Comparison of ENCODE assay signal across 21 cellular contexts in genomic region chr4:90080116-90080515, GRCh38. TPM values are rescaled to one million over a fixed set of nuclear protein-coding genes. Genes with fewer than 3 reads are reported as not detected.
DNase-seq lines count a peak whose midpoint lies in the region; ATAC-seq and TF ChIP-seq lines count a peak whose summit lies in the region.
"Had no signal": no experiment of that assay in that cellular context is flagged by ENCODE, and none has a peak within 500 bp of the region (broad histone marks: within the 10 kb centered on the region; RNA-seq: fewer than 3 reads in every experiment).

No MANE protein-coding gene starts in this region.

- peaks cover 0 to 3% of the 10 kb centered on the region in 2 donors for H3K27me3 Mint-ChIP-seq in natural killer cell (ENCODE audit: low read depth in 2 of 2)
- peaks cover 2% of the 10 kb centered on the region for H3K27me3 Mint-ChIP-seq in activated CD4-positive, alpha-beta T cell treated with anti-CD3 and anti-CD28 coated beads for 36 hours

- no peak overlapping the region for H3K27ac Mint-ChIP-seq in natural killer cell
- H3K27ac Mint-ChIP-seq in activated CD4-positive, alpha-beta T cell treated with anti-CD3 and anti-CD28 coated beads for 36 hours: no peak overlapping the region
- H3K27ac Mint-ChIP-seq: CD4-positive, alpha-beta memory T cell had no signal

- peaks cover 3 to 5% of the 10 kb centered on the region in 2 donors for H3K9me3 Mint-ChIP-seq in natural killer cell
- no peaks in the 10 kb centered on the region for H3K9me3 Mint-ChIP-seq in activated CD4-positive, alpha-beta T cell treated with anti-CD3 and anti-CD28 coated beads for 36 hours (ENCODE audit: low read depth)

- CTCF ChIA-PET in activated CD4-positive, alpha-beta T cell treated with anti-CD3 and anti-CD28 coated beads for 36 hours (lab: Charles Lee): no interaction called here

- no peak overlapping the region for H3K27ac ChIP-seq in caudate nucleus (ENCODE audit: low read depth, low read length)
- H3K27ac ChIP-seq: BLaER1, PC-9, RWPE1 had no signal

- no peaks in the 10 kb centered on the region for H3K4me1 Mint-ChIP-seq in natural killer cell
- no peaks in the 10 kb centered on the region for H3K4me1 Mint-ChIP-seq in activated CD4-positive, alpha-beta T cell treated with anti-CD3 and anti-CD28 coated beads for 36 hours
- H3K4me1 Mint-ChIP-seq: CD4-positive, alpha-beta memory T cell had no signal

- no peak for TF ChIP-seq CTCF in natural killer cell (IDR thresholded peaks at IDR 0.05)

- H3K36me3 Mint-ChIP-seq in natural killer cell: no peaks in the 10 kb centered on the region
- no peaks in the 10 kb centered on the region for H3K36me3 Mint-ChIP-seq in activated CD4-positive, alpha-beta T cell treated with anti-CD3 and anti-CD28 coated beads for 36 hours (ENCODE audit: low read depth)
- H3K36me3 Mint-ChIP-seq: CD4-positive, alpha-beta memory T cell had no signal

- ATAC-seq in GM19463 (IDR thresholded peaks at IDR 0.05; ENCODE audit: unreplicated experiment) (peak; percentile 35), HG03159 (IDR thresholded peaks at IDR 0.05; ENCODE audit: unreplicated experiment) (peak; percentile 33), natural killer cell (no peak)
- no peak for ATAC-seq in activated CD4-positive, alpha-beta T cell treated with anti-CD3 and anti-CD28 coated beads for 36 hours

- intact Hi-C loops in natural killer cell (cut with micrococcal nuclease): no loop called here
- intact Hi-C loops in activated CD4-positive, alpha-beta T cell treated with anti-CD3 and anti-CD28 coated beads for 36 hours (cut with DNase I, micrococcal nuclease): no loop called here

- POLR2A ChIA-PET in activated CD4-positive, alpha-beta T cell treated with anti-CD3 and anti-CD28 coated beads for 36 hours (lab: Charles Lee): no interaction called here

- no peak overlapping the region for H3K4me3 Mint-ChIP-seq in natural killer cell
- no peak overlapping the region for H3K4me3 Mint-ChIP-seq in activated CD4-positive, alpha-beta T cell treated with anti-CD3 and anti-CD28 coated beads for 36 hours
- H3K4me3 Mint-ChIP-seq: CD4-positive, alpha-beta memory T cell had no signal

- peak; percentile 65 for DNase-seq in NCI-H69 (lab: John Stamatoyannopoulos, UW)
- DNase-seq in SW480 (ENCODE audit: low spot score): peak; percentile 55
- no peak for DNase-seq in caudate nucleus (lab: John Stamatoyannopoulos, UW)
- no peak for DNase-seq in natural killer cell
- DNase-seq in NCI-H2081 treated with DMSO at 0.1 percent for 48 hours (lab: John Stamatoyannopoulos, UW): no peak
- no peak for DNase-seq in activated CD4-positive, alpha-beta T cell treated with anti-CD3 and anti-CD28 coated beads for 36 hours
- DNase-seq: CD4-positive, alpha-beta memory T cell; DMS153; GDM1; KG1; NCI-H1417 treated with DMSO at 0.1 percent for 48 hours; NCI-H2029 treated with DMSO at 0.1 percent for 48 hours; NCI-H510A; PC-9; SIG-M5 had no signal

RNA-seq across cellular contexts. Expression of gene CCSER1, which starts 47.1 kb away (rescaled TPM):
- total RNA-seq in natural killer cell: 1 to 10 TPM in 2 of 3 donors, under 1 TPM in 1; 0.87 to 1.1 (median 1.1) TPM
- total RNA-seq in activated CD4-positive, alpha-beta T cell treated with anti-CD3 and anti-CD28 coated beads for 36 hours: under 1 TPM in 1 of 2 experiments, not detected in 1; 0.14 TPM
- total RNA-seq: A673, M059J had no signal

Comparison
In these comparisons a context has a peak if more than half of its experiments do, and no peak if none do; other contexts are left out.
1. ATAC-seq: peak in GM19463 (single experiment) and HG03159 (single experiment); none in natural killer cell (0 of 3) and activated CD4-positive, alpha-beta T cell treated with anti-CD3 and anti-CD28 coated beads for 36 hours (single experiment).
2. DNase-seq: peak in NCI-H69 (single experiment) and SW480 (single experiment); none in caudate nucleus (0 of 61), natural killer cell (single experiment), NCI-H2081 treated with DMSO at 0.1 percent for 48 hours (single experiment) and activated CD4-positive, alpha-beta T cell treated with anti-CD3 and anti-CD28 coated beads for 36 hours (single experiment).